23 cellular contexts compared by ENCODE assay signal in genomic region chrX:115573172-115573571, GRCh38. TPM values are rescaled to one million over a fixed set of nuclear protein-coding genes. Genes with fewer than 3 reads are reported as not detected.
DNase-seq lines count a peak whose midpoint lies in the region; ATAC-seq, FAIRE-seq and TF ChIP-seq lines count a peak whose summit lies in the region.
"Had no signal": no experiment of that assay in that cellular context is flagged by ENCODE, and none has a peak within 500 bp of the region (broad histone marks: within the 10 kb centered on the region; RNA-seq: fewer than 3 reads in every experiment).

No MANE protein-coding gene starts in this region.

- H3K36me3 ChIP-seq in adipocyte (ENCODE audit: control insufficient read depth, insufficient read depth, low read length, severe bottlenecking) (peaks cover 5% of the 10 kb centered on the region), pancreas (no peaks in the 10 kb centered on the region), uterus (no peaks in the 10 kb centered on the region)
- H3K36me3 ChIP-seq: Peyer's patch had no signal

- DNase-seq in adipocyte (ENCODE audit: low read depth) (peak; percentile 22), fibroblast of the aortic adventitia (ENCODE audit: low read depth) (peak; percentile 61), pancreas (no peak), uterus (no peak), dedifferentiated amniotic fluid mesenchymal stem cell (ENCODE audit: extremely low spot score) (no peak), DMS53 treated with DMSO at 0.1 percent for 48 hours (lab: John Stamatoyannopoulos, UW; ENCODE audit: unreplicated experiment) (no peak)
- no peak for DNase-seq in activated CD4-positive, alpha-beta T cell treated with anti-CD3 and anti-CD28 coated beads, Interleukin-2, amount 10 ng/mL, durations not matched to agents 7 days and 5 days
- DNase-seq: C1 segment of cervical spinal cord; CD8-positive, alpha-beta memory T cell; DMS79; NCI-H1092 treated with DMSO at 0.1 percent for 48 hours; NCI-H146; NCI-H2081; NCI-H2171 treated with DMSO at 0.1 percent for 48 hours; NCI-H446; NCI-H69; Peyer's patch; SHP77 treated with DMSO at 0.1 percent for 48 hours had no signal

- peak; percentile 60 for FAIRE-seq in pancreas (lab: Jason Lieb, UNC)
- FAIRE-seq: D721Med, GM12892, GM18507, H1, K562 had no signal

- H3K27ac ChIP-seq in pancreas (no peak overlapping the region), uterus (peak overlapping the region; percentile 45 to 64)
- H3K27ac ChIP-seq: Peyer's patch had no signal

- H3K9ac ChIP-seq in adipocyte (ENCODE audit: low read length) = no peak overlapping the region

- H3K36me3 Mint-ChIP-seq in activated CD4-positive, alpha-beta T cell treated with anti-CD3 and anti-CD28 coated beads, Interleukin-2, amount 10 ng/mL, durations not matched to agents 7 days and 5 days (ENCODE audit: low read depth) = no peaks in the 10 kb centered on the region
- H3K36me3 Mint-ChIP-seq: CD8-positive, alpha-beta memory T cell had no signal

- ATAC-seq in pancreas = no peak
- ATAC-seq: K562 had no signal

- TF ChIP-seq POLR2A in uterus (IDR thresholded peaks at IDR 0.05) = peak in 1 of 2 donors; percentile 40

- no peaks in the 10 kb centered on the region for H3K4me1 Mint-ChIP-seq in activated CD4-positive, alpha-beta T cell treated with anti-CD3 and anti-CD28 coated beads, Interleukin-2, amount 10 ng/mL, durations not matched to agents 7 days and 5 days
- H3K4me1 Mint-ChIP-seq: CD8-positive, alpha-beta memory T cell had no signal

- intact Hi-C loops in pancreas (cut with DNase I) (no loop called here), uterus (cut with DNase I; ENCODE audit: low total_unique reads) (no loop called here)

- H3K9me3 Mint-ChIP-seq in activated CD4-positive, alpha-beta T cell treated with anti-CD3 and anti-CD28 coated beads, Interleukin-2, amount 10 ng/mL, durations not matched to agents 7 days and 5 days = no peaks in the 10 kb centered on the region

- H3K27me3 Mint-ChIP-seq in activated CD4-positive, alpha-beta T cell treated with anti-CD3 and anti-CD28 coated beads, Interleukin-2, amount 10 ng/mL, durations not matched to agents 7 days and 5 days = no peaks in the 10 kb centered on the region

- H3K4me1 ChIP-seq in adipocyte (ENCODE audit: control insufficient read depth, insufficient read depth, low read length) = peaks cover 3% of the 10 kb centered on the region
- H3K4me1 ChIP-seq in pancreas = peaks cover 0 to 4% (median 0%) of the 10 kb centered on the region in 3 donors
- H3K4me1 ChIP-seq in uterus = no peaks in the 10 kb centered on the region
- H3K4me1 ChIP-seq: Peyer's patch had no signal

- H3K27me3 ChIP-seq in adipocyte (replicated peaks; ENCODE audit: control insufficient read depth, insufficient read depth, low read length) = peaks cover 3% of the 10 kb centered on the region
- no peaks in the 10 kb centered on the region for H3K27me3 ChIP-seq in pancreas
- H3K27me3 ChIP-seq in uterus = peaks cover 0 to 4% of the 10 kb centered on the region in 2 donors
- H3K27me3 ChIP-seq: Peyer's patch had no signal

- no peak overlapping the region for H3K4me3 Mint-ChIP-seq in activated CD4-positive, alpha-beta T cell treated with anti-CD3 and anti-CD28 coated beads, Interleukin-2, amount 10 ng/mL, durations not matched to agents 7 days and 5 days
- H3K4me3 Mint-ChIP-seq: CD8-positive, alpha-beta memory T cell had no signal

- no peak overlapping the region for H3K27ac Mint-ChIP-seq in activated CD4-positive, alpha-beta T cell treated with anti-CD3 and anti-CD28 coated beads, Interleukin-2, amount 10 ng/mL, durations not matched to agents 7 days and 5 days
- H3K27ac Mint-ChIP-seq: CD8-positive, alpha-beta memory T cell had no signal

- CTCF ChIA-PET in activated CD4-positive, alpha-beta T cell treated with anti-CD3 and anti-CD28 coated beads, Interleukin-2, amount 10 ng/mL, durations not matched to agents 7 days and 5 days (lab: Charles Lee) = no interaction called here

- WGBS in pancreas, 2 donors = 72 to 74% methylated on average over 2 of the region's 2 CpGs

- H3K4me3 ChIP-seq in adipocyte (ENCODE audit: low read length) (no peak overlapping the region), fibroblast of the aortic adventitia (ENCODE audit: low read depth, low read length) (no peak overlapping the region), pancreas (no peak overlapping the region), uterus (no peak overlapping the region)
- H3K4me3 ChIP-seq: K562, Peyer's patch had no signal

- TF ChIP-seq CTCF in fibroblast of the aortic adventitia (IDR thresholded peaks at IDR 0.05; ENCODE audit: insufficient read depth, low read length) (no peak), pancreas (IDR thresholded peaks at IDR 0.05) (no peak), uterus (IDR thresholded peaks at IDR 0.05) (no peak)

- POLR2A ChIA-PET in activated CD4-positive, alpha-beta T cell treated with anti-CD3 and anti-CD28 coated beads, Interleukin-2, amount 10 ng/mL, durations not matched to agents 7 days and 5 days (lab: Charles Lee) = no interaction called here

- H3K9me3 ChIP-seq in adipocyte (ENCODE audit: control insufficient read depth, low read length) = no peaks in the 10 kb centered on the region
- H3K9me3 ChIP-seq in pancreas = no peaks in the 10 kb centered on the region
- H3K9me3 ChIP-seq in uterus = no peaks in the 10 kb centered on the region
- H3K9me3 ChIP-seq: Peyer's patch had no signal

RNA-seq across cellular contexts. Expression of gene PLS3, which starts 12.2 kb away (rescaled TPM):
- total RNA-seq in fibroblast of the aortic adventitia (ENCODE audit: low replicate concordance) = 309 and 659 TPM in 2 replicates
- 10 to 100 TPM; 18.4 to 42.0 (median 23.2) TPM for total RNA-seq in pancreas
- 10 to 100 TPM; 11.4 to 25.7 TPM for polyA plus RNA-seq in pancreas
- total RNA-seq in uterus = 100 to 1,000 TPM; 129 to 268 (median 174) TPM
- total RNA-seq in activated CD4-positive, alpha-beta T cell treated with anti-CD3 and anti-CD28 coated beads, Interleukin-2, amount 10 ng/mL, durations not matched to agents 7 days and 5 days = under 1 TPM; 0.29 to 0.30 TPM
- polyA plus RNA-seq: CD8-positive, alpha-beta memory T cell had no signal

Comparison
In these comparisons a context has a peak if more than half of its experiments do, and no peak if none do; other contexts are left out.
1. DNase-seq: peak in adipocyte (single experiment) and fibroblast of the aortic adventitia (single experiment); none in pancreas (0 of 6), uterus (0 of 2), activated CD4-positive, alpha-beta T cell treated with anti-CD3 and anti-CD28 coated beads, Interleukin-2, amount 10 ng/mL, durations not matched to agents 7 days and 5 days (single experiment), dedifferentiated amniotic fluid mesenchymal stem cell (single experiment) and DMS53 treated with DMSO at 0.1 percent for 48 hours (single experiment).
2. H3K27ac ChIP-seq: peak in uterus (2 of 2); none in pancreas (0 of 4).
3. RNA of gene PLS3, which starts 12.2 kb away (total RNA-seq): 309 to 659 TPM in fibroblast of the aortic adventitia, 129 to 268 TPM in uterus and 18.4 to 42.0 TPM in pancreas; 0.29 to 0.30 TPM in activated CD4-positive, alpha-beta T cell treated with anti-CD3 and anti-CD28 coated beads, Interleukin-2, amount 10 ng/mL, durations not matched to agents 7 days and 5 days; every median in the first group is over 10 times any median in the second.